ENCODE assay signal across 10 cellular contexts in genomic region chr7:2824678-2825461, GRCh38. TPM values are rescaled to one million over a fixed set of nuclear protein-coding genes. Genes with fewer than 3 reads are reported as not detected.
DNase-seq lines count a peak whose midpoint lies in the region; ATAC-seq, FAIRE-seq and TF ChIP-seq lines count a peak whose summit lies in the region.
"Had no signal": no experiment of that assay in that cellular context is flagged by ENCODE, and none has a peak within 500 bp of the region (broad histone marks: within the 10 kb centered on the region; RNA-seq: fewer than 3 reads in every experiment).

No MANE protein-coding gene starts in this region.

- H3K36me3 Mint-ChIP-seq in WTC11 (peaks cover 10% of the 10 kb centered on the region), nephron progenitor cell (ENCODE audit: low read depth) (peaks cover 37% of the 10 kb centered on the region)
- H3K36me3 Mint-ChIP-seq in CD4-positive, alpha-beta memory T cell = peaks cover 0 to 8% of the 10 kb centered on the region in 2 donors

- POLR2A ChIA-PET in WTC11 (lab: Charles Lee) = interaction anchor here (0.6 to 1.5 kb wide), 8 partner anchors 10 to 106 kb away, joined by 3 to 6 read pairs (median 3); no protein-coding TSS in a partner anchor
- POLR2A ChIA-PET in CD4-positive, alpha-beta memory T cell (lab: Charles Lee; ENCODE audit: partially characterized antibody) = no interaction called here

- H3K4me1 ChIP-seq in CD4-positive, alpha-beta memory T cell (ENCODE audit: insufficient read depth, low read length) = no peaks in the 10 kb centered on the region

- H3K4me3 ChIP-seq in CD4-positive, alpha-beta memory T cell (ENCODE audit: low read length in 2 of 2) = no peak overlapping the region

- ATAC-seq in HG02798 (IDR thresholded peaks at IDR 0.05; ENCODE audit: poor library complexity, unreplicated experiment) (peak; percentile 58), WTC11 (peak; percentile 79), GM18867 (IDR thresholded peaks at IDR 0.05; ENCODE audit: unreplicated experiment) (no peak), HG02973 (IDR thresholded peaks at IDR 0.05; ENCODE audit: unreplicated experiment) (no peak)

- H3K4me3 Mint-ChIP-seq in WTC11 = peak overlapping the region; percentile 66
- H3K4me3 Mint-ChIP-seq in nephron progenitor cell = peak overlapping the region; percentile 50
- no peak overlapping the region for H3K4me3 Mint-ChIP-seq in CD4-positive, alpha-beta memory T cell

- TF ChIP-seq CTCF in WTC11 (IDR thresholded peaks at IDR 0.05) = no peak
- no peak for TF ChIP-seq CTCF in nephron progenitor cell (IDR thresholded peaks at IDR 0.05)

- no peaks in the 10 kb centered on the region for H3K27me3 ChIP-seq in CD4-positive, alpha-beta memory T cell (ENCODE audit: insufficient read depth, low read length)

- no peak overlapping the region for H3K27ac ChIP-seq in CD4-positive, alpha-beta memory T cell (ENCODE audit: low read depth, low read length)

- intact Hi-C loops in CD4-positive, alpha-beta memory T cell (cut with micrococcal nuclease) = no loop called here

- H3K9me3 Mint-ChIP-seq in WTC11 = no peaks in the 10 kb centered on the region
- peaks cover 12% of the 10 kb centered on the region for H3K9me3 Mint-ChIP-seq in nephron progenitor cell
- no peaks in the 10 kb centered on the region for H3K9me3 Mint-ChIP-seq in CD4-positive, alpha-beta memory T cell

- FAIRE-seq in GM18507 (lab: Jason Lieb, UNC) = peak; percentile 47
- FAIRE-seq: islet of Langerhans, TTC549 had no signal

- no peaks in the 10 kb centered on the region for H3K36me3 ChIP-seq in CD4-positive, alpha-beta memory T cell (ENCODE audit: insufficient read depth, low read length)

- H3K27me3 Mint-ChIP-seq in WTC11 (ENCODE audit: low read depth) (no peaks in the 10 kb centered on the region), nephron progenitor cell (ENCODE audit: low read depth, poor library complexity) (no peaks in the 10 kb centered on the region)
- H3K27me3 Mint-ChIP-seq in CD4-positive, alpha-beta memory T cell = no peaks in the 10 kb centered on the region

- peaks cover 92% of the 10 kb centered on the region for H3K4me1 Mint-ChIP-seq in WTC11
- H3K4me1 Mint-ChIP-seq in nephron progenitor cell = peaks cover 47% of the 10 kb centered on the region
- H3K4me1 Mint-ChIP-seq in CD4-positive, alpha-beta memory T cell = peaks cover 10 to 36% (median 21%) of the 10 kb centered on the region in 4 donors

- peak overlapping the region; percentile 98 for H3K27ac Mint-ChIP-seq in WTC11
- H3K27ac Mint-ChIP-seq in nephron progenitor cell = peak overlapping the region; percentile 0
- H3K27ac Mint-ChIP-seq in CD4-positive, alpha-beta memory T cell = peak overlapping the region in 1 of 7 donors; percentile 37

- DNase-seq in GM18507 (ENCODE audit: extremely low spot score, insufficient read length, low read depth) (no peak), WTC11 (ENCODE audit: low spot score) (peak; percentile 66), nephron progenitor cell (no peak), NCI-H187 (lab: John Stamatoyannopoulos, UW) (no peak)
- DNase-seq in CD4-positive, alpha-beta memory T cell = no peak

- no peaks in the 10 kb centered on the region for H3K9me3 ChIP-seq in CD4-positive, alpha-beta memory T cell (ENCODE audit: control insufficient read depth in 1 of 2, low read length in 2 of 2)

- CTCF ChIA-PET in WTC11 (lab: Charles Lee) = interaction anchor here (0.5 to 1.9 kb wide), 18 partner anchors 10 to 240 kb away, joined by 3 to 15 read pairs (median 4); no protein-coding TSS in a partner anchor
- CTCF ChIA-PET in CD4-positive, alpha-beta memory T cell (lab: Charles Lee; ENCODE audit: partially characterized antibody) = no interaction called here

TF ChIP-seq in WTC11, 78 proteins besides CTCF, POLR2A, EP300 and RAD21 (continues in another document):
- TF ChIP-seq E2F4 (CRISPR knock-in tag; IDR thresholded peaks at IDR 0.05; ENCODE audit: borderline replicate concordance, low read depth) = no peak
- TF ChIP-seq ZNF416 (CRISPR knock-in tag; IDR thresholded peaks at IDR 0.05) = no peak
- peak; percentile 74 for TF ChIP-seq USF1 (CRISPR knock-in tag; IDR thresholded peaks at IDR 0.05)
- TF ChIP-seq OVOL2 (CRISPR knock-in tag; IDR thresholded peaks at IDR 0.05; ENCODE audit: borderline replicate concordance) = no peak
- peak; percentile 77; the same call in 1 of the 2 replicates for TF ChIP-seq MAX (CRISPR knock-in tag; IDR thresholded peaks at IDR 0.05)
- peak; percentile 39; the same call in 1 of the 2 replicates for TF ChIP-seq ETV6 (CRISPR knock-in tag; IDR thresholded peaks at IDR 0.05)
- TF ChIP-seq IRF1 (CRISPR knock-in tag; IDR thresholded peaks at IDR 0.05) = no peak
- no peak for TF ChIP-seq ZNF281 (CRISPR knock-in tag; IDR thresholded peaks at IDR 0.05)
- no peak for TF ChIP-seq NR1H2 (CRISPR knock-in tag; IDR thresholded peaks at IDR 0.05)
- TF ChIP-seq ATF6 (CRISPR knock-in tag; IDR thresholded peaks at IDR 0.05) = no peak
- no peak for TF ChIP-seq GTF2I (CRISPR knock-in tag; conservative IDR thresholded peaks at IDR 0.05)

RNA-seq across cellular contexts. Expression of gene GNA12, which starts 19.2 kb away (rescaled TPM):
- total RNA-seq in WTC11 (2021) = 89.2 to 99.6 TPM (median 90.3 TPM) in 3 replicates
- total RNA-seq in CD4-positive, alpha-beta memory T cell = 10 to 100 TPM; 14.9 to 16.6 TPM
- 10 to 100 TPM in 1 of 2 donors, 1 to 10 TPM in 1; 4.4 to 10.2 TPM for polyA plus RNA-seq in CD4-positive, alpha-beta memory T cell

Comparison
In these comparisons a context has a peak if more than half of its experiments do, and no peak if none do; other contexts are left out.
1. ATAC-seq: peak in HG02798 (single experiment) and WTC11 (single experiment); none in GM18867 (single experiment) and HG02973 (single experiment).
2. H3K4me3 Mint-ChIP-seq: peak in WTC11 (single experiment) and nephron progenitor cell (single experiment); none in CD4-positive, alpha-beta memory T cell (0 of 8).